15 cellular contexts compared by ENCODE assay signal in genomic region chr12:132544173-132544468, GRCh38. TPM values are rescaled to one million over a fixed set of nuclear protein-coding genes. Genes with fewer than 3 reads are reported as not detected.
DNase-seq lines count a peak whose midpoint lies in the region; ATAC-seq and TF ChIP-seq lines count a peak whose summit lies in the region.
"Had no signal": no experiment of that assay in that cellular context is flagged by ENCODE, and none has a peak within 500 bp of the region (broad histone marks: within the 10 kb centered on the region; RNA-seq: fewer than 3 reads in every experiment).

No MANE protein-coding gene starts in this region.

- peaks cover 53% of the 10 kb centered on the region for H4K20me1 ChIP-seq in BLaER1

- H3K4me3 ChIP-seq in BLaER1 (no peak overlapping the region), heart left ventricle (no peak overlapping the region)

- TF ChIP-seq CTCF in brain (conservative IDR thresholded peaks at IDR 0.05) (peak in 1 of 2 experiments; percentile 26), heart left ventricle (IDR thresholded peaks at IDR 0.05) (no peak)

- H3K9me3 Mint-ChIP-seq in brain = no peaks in the 10 kb centered on the region
- no peaks in the 10 kb centered on the region for H3K9me3 Mint-ChIP-seq in stimulated activated naive B cell treated with anti-CD40 and anti-IgM and Interleukin-4, amounts not matched to agents 10 μg/mL and 1 μg/mL and 100 μg/mL, for 72 hours
- no peaks in the 10 kb centered on the region for H3K9me3 Mint-ChIP-seq in activated T-cell treated with anti-CD3 and anti-CD28 coated beads, Interleukin-2, amount 50 U/mL, for 72 hours

- peak overlapping the region in 1 of 5 experiments; percentile 55 for H3K4me3 Mint-ChIP-seq in brain
- H3K4me3 Mint-ChIP-seq in stimulated activated naive B cell treated with anti-CD40 and anti-IgM and Interleukin-4, amounts not matched to agents 10 μg/mL and 1 μg/mL and 100 μg/mL, for 72 hours = no peak overlapping the region
- H3K4me3 Mint-ChIP-seq in activated T-cell treated with anti-CD3 and anti-CD28 coated beads, Interleukin-2, amount 50 U/mL, for 72 hours = no peak overlapping the region

- H3K27me3 Mint-ChIP-seq in brain = no peaks in the 10 kb centered on the region
- no peaks in the 10 kb centered on the region for H3K27me3 Mint-ChIP-seq in stimulated activated naive B cell treated with anti-CD40 and anti-IgM and Interleukin-4, amounts not matched to agents 10 μg/mL and 1 μg/mL and 100 μg/mL, for 72 hours
- H3K27me3 Mint-ChIP-seq in activated T-cell treated with anti-CD3 and anti-CD28 coated beads, Interleukin-2, amount 50 U/mL, for 72 hours (ENCODE audit: low read depth) = no peaks in the 10 kb centered on the region

- no peaks in the 10 kb centered on the region for H3K27me3 ChIP-seq in BLaER1
- H3K27me3 ChIP-seq in heart left ventricle = no peaks in the 10 kb centered on the region

- DNase-seq in KBM-7 (peak; percentile 18), left kidney (ENCODE audit: low read depth, low spot score) (peak; percentile 65), heart left ventricle (no peak)
- DNase-seq in stimulated activated naive B cell treated with anti-CD40 and anti-IgM and Interleukin-4, amounts not matched to agents 10 μg/mL and 1 μg/mL and 100 μg/mL, for 72 hours = no peak
- DNase-seq in activated T-cell treated with anti-CD3 and anti-CD28 coated beads, Interleukin-2, amount 50 U/mL, for 72 hours = no peak
- DNase-seq: DMS79 treated with DMSO at 0.1 percent for 48 hours, GOT3, NCI-H1417, NCI-H1930, NCI-H2171 treated with DMSO at 0.1 percent for 48 hours, SIG-M5 had no signal

- H3K36me3 ChIP-seq in BLaER1 (peaks cover 24% of the 10 kb centered on the region), heart left ventricle (peaks cover 0 to 20% (median 8%) of the 10 kb centered on the region in 9 donors)

- H3K27ac Mint-ChIP-seq in brain = peak overlapping the region in 4 of 5 experiments; percentile 26 to 88 (median 56)
- no peak overlapping the region for H3K27ac Mint-ChIP-seq in stimulated activated naive B cell treated with anti-CD40 and anti-IgM and Interleukin-4, amounts not matched to agents 10 μg/mL and 1 μg/mL and 100 μg/mL, for 72 hours
- H3K27ac Mint-ChIP-seq in activated T-cell treated with anti-CD3 and anti-CD28 coated beads, Interleukin-2, amount 50 U/mL, for 72 hours = no peak overlapping the region

- H3K4me1 Mint-ChIP-seq in brain = peaks cover 39% of the 10 kb centered on the region
- peaks cover 0 to 4% of the 10 kb centered on the region in 2 donors for H3K4me1 Mint-ChIP-seq in stimulated activated naive B cell treated with anti-CD40 and anti-IgM and Interleukin-4, amounts not matched to agents 10 μg/mL and 1 μg/mL and 100 μg/mL, for 72 hours
- no peaks in the 10 kb centered on the region for H3K4me1 Mint-ChIP-seq in activated T-cell treated with anti-CD3 and anti-CD28 coated beads, Interleukin-2, amount 50 U/mL, for 72 hours (ENCODE audit: low read depth)

- ATAC-seq in GM19455 (IDR thresholded peaks at IDR 0.05; ENCODE audit: unreplicated experiment) (no peak), heart left ventricle (no peak)
- ATAC-seq in stimulated activated naive B cell treated with anti-CD40 and anti-IgM and Interleukin-4, amounts not matched to agents 10 μg/mL and 1 μg/mL and 100 μg/mL, for 72 hours (replicated peaks) = no peak
- ATAC-seq in activated T-cell treated with anti-CD3 and anti-CD28 coated beads, Interleukin-2, amount 50 U/mL, for 72 hours (replicated peaks in 1 of 2) = no peak
- ATAC-seq: HepG2 had no signal

- H3K27ac ChIP-seq in BLaER1 (0 out of 2 replicates have a peak overlapping the region, but pooled peaks have one; percentile 51), heart left ventricle (no peak overlapping the region)

- no peak for TF ChIP-seq POLR2A in heart left ventricle (IDR thresholded peaks at IDR 0.05)

- in situ Hi-C loops in KBM-7 (cut with MboI; ENCODE audit: low pct_unique_long_range_greater_than_20kb, low sequenced_read_pairs) = no loop called here

- H3K9me3 ChIP-seq in BLaER1 (no peaks in the 10 kb centered on the region), heart left ventricle (no peaks in the 10 kb centered on the region)

- 88 to 93% (median 92%) methylated on average over 4 to 7 of the region's 7 CpGs for WGBS in heart left ventricle, 4 donors

- no peaks in the 10 kb centered on the region for H3K36me3 Mint-ChIP-seq in brain
- H3K36me3 Mint-ChIP-seq in stimulated activated naive B cell treated with anti-CD40 and anti-IgM and Interleukin-4, amounts not matched to agents 10 μg/mL and 1 μg/mL and 100 μg/mL, for 72 hours = peaks cover 8 to 11% of the 10 kb centered on the region in 2 donors
- no peaks in the 10 kb centered on the region for H3K36me3 Mint-ChIP-seq in activated T-cell treated with anti-CD3 and anti-CD28 coated beads, Interleukin-2, amount 50 U/mL, for 72 hours (ENCODE audit: insufficient read depth in 2 of 2)

- H3K4me1 ChIP-seq in BLaER1 = peaks cover 85% of the 10 kb centered on the region
- no peaks in the 10 kb centered on the region for H3K4me1 ChIP-seq in heart left ventricle

- 0 out of 2 replicates have a peak overlapping the region, but pooled peaks have one; percentile 1 for H3K9ac ChIP-seq in BLaER1

- H3K4me2 ChIP-seq in BLaER1 = peak overlapping the region; percentile 67

- intact Hi-C loops in heart left ventricle (cut with DNase I) = no loop called here

RNA-seq across cellular contexts. Expression of gene FBRSL1, which starts 54.2 kb away (rescaled TPM):
- polyA plus RNA-seq in brain (ENCODE audit: insufficient read depth, low read depth, low replicate concordance) (59.3 TPM), heart left ventricle (10 to 100 TPM; 35.4 to 40.0 TPM)
- total RNA-seq in heart left ventricle = 10 to 100 TPM; 23.0 to 88.2 (median 45.4) TPM
- total RNA-seq in activated T-cell treated with anti-CD3 and anti-CD28 coated beads, Interleukin-2, amount 50 U/mL, for 72 hours = 10 to 100 TPM; 37.0 to 42.7 TPM

Comparison
In these comparisons a context has a peak if more than half of its experiments do, and no peak if none do; other contexts are left out.
1. DNase-seq: peak in KBM-7 (single experiment) and left kidney (single experiment); none in stimulated activated naive B cell treated with anti-CD40 and anti-IgM and Interleukin-4, amounts not matched to agents 10 μg/mL and 1 μg/mL and 100 μg/mL, for 72 hours (single experiment), heart left ventricle (0 of 5) and activated T-cell treated with anti-CD3 and anti-CD28 coated beads, Interleukin-2, amount 50 U/mL, for 72 hours (0 of 2).
2. H3K27ac Mint-ChIP-seq: peak in brain (4 of 5); none in stimulated activated naive B cell treated with anti-CD40 and anti-IgM and Interleukin-4, amounts not matched to agents 10 μg/mL and 1 μg/mL and 100 μg/mL, for 72 hours (single experiment) and activated T-cell treated with anti-CD3 and anti-CD28 coated beads, Interleukin-2, amount 50 U/mL, for 72 hours (single experiment).